8 cellular contexts compared by ENCODE assay signal in genomic region chr13:77698211-77699058, GRCh38. TPM values are rescaled to one million over a fixed set of nuclear protein-coding genes. Genes with fewer than 3 reads are reported as not detected.
DNase-seq lines count a peak whose midpoint lies in the region; ATAC-seq and TF ChIP-seq lines count a peak whose summit lies in the region.

No MANE protein-coding gene starts in this region.

- peak overlapping the region; percentile 88 for H3K4me2 ChIP-seq in hepatocyte

- peak; percentile 19 for DNase-seq in COLO829 (ENCODE audit: low spot score)
- peak in 1 of 2 experiments; percentile 38 for DNase-seq in HL-60 (ENCODE audit: low read depth in 1 of 2, low spot score in 1 of 2)
- DNase-seq in T follicular helper cell (ENCODE audit: low read depth) = peak; percentile 30
- peak in 38 of 56 donors; percentile 12 to 68 (median 43) for DNase-seq in amygdala (lab: John Stamatoyannopoulos, UW)
- DNase-seq in hepatocyte (ENCODE audit: low spot score) = peak; percentile 59
- DNase-seq in MG63 = no peak

- peak overlapping the region; percentile 69 for H2AFZ ChIP-seq in hepatocyte

- peaks cover 5% of the 10 kb centered on the region for H3K4me1 ChIP-seq in hepatocyte (ENCODE audit: insufficient read depth)
- H3K4me1 ChIP-seq in rectal smooth muscle tissue (ENCODE audit: control insufficient read depth, insufficient read depth, low read length) = peaks cover 2% of the 10 kb centered on the region

- WGBS in hepatocyte (ENCODE audit: low lambda C conversion rate, missing lambda C conversion rate) = under 1% methylated on average over 49 of the region's 74 CpGs

- H3K9me3 ChIP-seq in hepatocyte (ENCODE audit: low read depth) (no peaks in the 10 kb centered on the region), MG63 (no peaks in the 10 kb centered on the region)

- H3K9ac ChIP-seq in rectal smooth muscle tissue (ENCODE audit: low read length) = no peak overlapping the region

- peaks cover 52% of the 10 kb centered on the region for H3K27me3 ChIP-seq in HL-60 (ENCODE audit: insufficient read depth, poor library complexity, severe bottlenecking)
- H3K27me3 ChIP-seq in hepatocyte = peaks cover 18% of the 10 kb centered on the region
- no peaks in the 10 kb centered on the region for H3K27me3 ChIP-seq in rectal smooth muscle tissue (ENCODE audit: control insufficient read depth, insufficient read depth, low read length)
- peaks cover 47% of the 10 kb centered on the region for H3K27me3 ChIP-seq in MG63

- peaks cover 23% of the 10 kb centered on the region for H3K79me2 ChIP-seq in hepatocyte

- H3K27ac ChIP-seq in HL-60 (replicated peaks) = no peak overlapping the region
- no peak overlapping the region for H3K27ac ChIP-seq in hepatocyte
- no peak overlapping the region for H3K27ac ChIP-seq in rectal smooth muscle tissue (ENCODE audit: low read depth, low read length)

- H3K4me3 ChIP-seq in HL-60 (replicated peaks; ENCODE audit: insufficient read depth, low read length) (peak overlapping the region; percentile 65), hepatocyte (peak overlapping the region; percentile 56), rectal smooth muscle tissue (ENCODE audit: low read length) (peak overlapping the region; percentile 79), MG63 (no peak overlapping the region)

- H3K9me2 ChIP-seq in hepatocyte (replicated peaks; ENCODE audit: insufficient read depth) = no peaks in the 10 kb centered on the region

- no peaks in the 10 kb centered on the region for H3K36me3 ChIP-seq in hepatocyte (replicated peaks; ENCODE audit: insufficient read depth, low read depth)
- no peaks in the 10 kb centered on the region for H3K36me3 ChIP-seq in rectal smooth muscle tissue (ENCODE audit: control insufficient read depth, insufficient read depth, low read length)
- no peaks in the 10 kb centered on the region for H3K36me3 ChIP-seq in MG63

- H4K20me1 ChIP-seq in hepatocyte (ENCODE audit: insufficient read depth, poor library complexity, severe bottlenecking) = no peaks in the 10 kb centered on the region

- ATAC-seq in GM19467 (IDR thresholded peaks at IDR 0.05; ENCODE audit: unreplicated experiment) = peak; percentile 32

- TF ChIP-seq CTCF in HL-60 (IDR thresholded peaks at IDR 0.05; ENCODE audit: insufficient read depth, low read length) = no peak
- no peak for TF ChIP-seq CTCF in hepatocyte (IDR thresholded peaks at IDR 0.05; ENCODE audit: poor library complexity)

RNA-seq across cellular contexts. Expression of gene SLAIN1, which starts 0.9 kb away (rescaled TPM):
- 19.5 and 22.7 TPM in 2 replicates for total RNA-seq in hepatocyte
- 6.0 and 11.3 TPM in 2 replicates for polyA plus RNA-seq in hepatocyte
- total RNA-seq in MG63 (2014; rRNA removed; shearing (Covaris generic); ENCODE audit: low replicate concordance) = not detected in 2 replicates

Comparison
In these comparisons a context has a peak if more than half of its experiments do, and no peak if none do; other contexts are left out.
1. RNA of gene SLAIN1, which starts 0.9 kb away (total RNA-seq): 19.5 to 22.7 TPM in hepatocyte; not detected in MG63; every median in the first group is over 10 times any median in the second.